8 cellular contexts compared by ENCODE assay signal in the genomic region with DNA sequence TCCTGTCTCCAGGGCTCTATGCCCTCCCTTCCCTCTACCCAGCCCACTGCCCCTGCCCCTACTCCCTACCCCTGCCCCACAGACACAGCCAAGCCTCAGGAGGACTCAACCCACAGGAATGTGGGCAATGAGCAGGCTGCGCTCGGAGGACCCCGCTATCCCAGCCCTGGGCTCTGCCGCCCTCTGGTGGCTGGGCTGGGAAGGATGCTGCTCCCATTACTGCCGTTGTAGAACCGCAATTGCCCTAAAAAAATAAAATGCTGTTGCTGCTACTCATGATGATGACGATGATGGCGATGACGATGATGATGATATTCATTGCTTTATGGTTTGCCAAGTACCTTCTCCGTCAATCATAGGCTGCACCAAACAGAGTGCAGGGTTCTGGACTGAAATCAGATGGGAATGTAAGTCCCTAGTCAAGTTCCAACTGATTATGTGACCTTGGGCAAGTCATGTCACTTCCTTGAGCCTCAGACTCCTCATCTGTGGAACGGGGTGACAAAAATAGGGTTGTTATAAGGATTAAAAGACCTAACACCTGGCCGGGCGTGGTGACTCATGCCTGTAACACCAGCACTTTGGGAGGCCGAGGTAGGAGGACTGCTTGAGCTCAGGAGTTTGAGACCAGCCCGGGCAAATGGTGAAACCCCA. TPM values are rescaled to one million over a fixed set of nuclear protein-coding genes. Genes with fewer than 3 reads are reported as not detected.
A peak's percentile ranks its signal among the peaks of the same experiment; 100 is the strongest.
DNase-seq lines count a peak whose midpoint lies in the region; ATAC-seq, FAIRE-seq and TF ChIP-seq lines count a peak whose summit lies in the region.

No MANE protein-coding gene starts in this region.

- FAIRE-seq in A549 (lab: Jason Lieb, UNC) (no peak), GM12892 (lab: Jason Lieb, UNC) (peak; percentile 93)

- peak overlapping the region; percentile 81 for H3K4me2 ChIP-seq in A549

- peaks cover 4% of the 10 kb centered on the region for H3K4me1 Mint-ChIP-seq in activated CD4-positive, alpha-beta T cell treated with anti-CD3 and anti-CD28 coated beads, Interleukin-2, amount 10 ng/mL, durations not matched to agents 7 days and 5 days

- POLR2A ChIA-PET in A549 (lab: Yijun Ruan, JAX) = interaction anchor here (0.6 to 1.4 kb wide), 2 partner anchors 109 to 344 kb away, joined by 4 to 7 read pairs; no protein-coding TSS in a partner anchor
- POLR2A ChIA-PET in activated CD4-positive, alpha-beta T cell treated with anti-CD3 and anti-CD28 coated beads, Interleukin-2, amount 10 ng/mL, durations not matched to agents 7 days and 5 days (lab: Charles Lee) = no interaction called here

- TF ChIP-seq EP300 in A549 (IDR thresholded peaks at IDR 0.05) = no peak

- peak; percentile 99 for TF ChIP-seq RAD21 in A549 (conservative IDR thresholded peaks at IDR 0.05 in 1 of 2, IDR thresholded peaks at IDR 0.05 in 1 of 2)
- TF ChIP-seq RAD21 in liver (IDR thresholded peaks at IDR 0.05) = peak; percentile 100

- H3K9me3 ChIP-seq in A549 (no peaks in the 10 kb centered on the region), liver (ENCODE audit: control insufficient read depth in 4 of 4, low read length in 3 of 4) (no peaks in the 10 kb centered on the region)

- H3K27ac ChIP-seq in A549 = peak overlapping the region; percentile 93 to 95
- no peak overlapping the region for H3K27ac ChIP-seq in liver (ENCODE audit: low read depth in 1 of 2, low read length in 2 of 2)

- peak; percentile 90 for TF ChIP-seq CTCF in A549 (IDR thresholded peaks at IDR 0.05)
- peak; percentile 99 for TF ChIP-seq CTCF in choroid plexus epithelial cell (conservative IDR thresholded peaks at IDR 0.05; ENCODE audit: low read depth, low read length)
- peak; percentile 99 for TF ChIP-seq CTCF in liver (IDR thresholded peaks at IDR 0.05; ENCODE audit: low read depth, low read length, missing input control)

- 8% methylated on average over 15 of the region's 15 CpGs for WGBS in A549 (ENCODE audit: missing lambda C conversion rate)
- WGBS in liver = 21% methylated on average over 15 of the region's 15 CpGs

- no peaks in the 10 kb centered on the region for H3K9me3 Mint-ChIP-seq in activated CD4-positive, alpha-beta T cell treated with anti-CD3 and anti-CD28 coated beads, Interleukin-2, amount 10 ng/mL, durations not matched to agents 7 days and 5 days

- H3K4me3 ChIP-seq in A549 (no peak overlapping the region), choroid plexus epithelial cell (ENCODE audit: low read depth, low read length) (no peak overlapping the region), liver (ENCODE audit: low read depth in 1 of 3, low read length in 3 of 3) (no peak overlapping the region)

- H3K4me1 ChIP-seq in A549 (peaks cover 70% of the 10 kb centered on the region), liver (ENCODE audit: control insufficient read depth in 4 of 4, insufficient read depth in 4 of 4, low read length in 3 of 4) (peaks cover 14 to 57% (median 42%) of the 10 kb centered on the region in 4 donors)

- no peaks in the 10 kb centered on the region for H3K27me3 ChIP-seq in liver (ENCODE audit: control insufficient read depth in 4 of 4, insufficient read depth in 4 of 4, low read length in 3 of 4)

- CTCF ChIA-PET in A549 (lab: Yijun Ruan, JAX) = interaction anchor here (0.6 to 14.7 kb wide), 25 partner anchors 12 to 157 kb away, joined by 3 to 318 read pairs (median 5); partner anchors contain the start of genes EPHA2 and FAM131C
- CTCF ChIA-PET in activated CD4-positive, alpha-beta T cell treated with anti-CD3 and anti-CD28 coated beads, Interleukin-2, amount 10 ng/mL, durations not matched to agents 7 days and 5 days (lab: Charles Lee) = interaction anchor here (0.6 to 1.7 kb wide), 7 partner anchors 26 to 112 kb away, joined by 3 to 11 read pairs (median 4); no protein-coding TSS in a partner anchor

- peak in 1 of 2 experiments; percentile 78 for DNase-seq in A549 (ENCODE audit: low read depth in 1 of 2, low spot score in 1 of 2)
- DNase-seq in GM12892 (ENCODE audit: insufficient read length) = peak; percentile 79
- DNase-seq in NCI-H2227 (lab: John Stamatoyannopoulos, UW; ENCODE audit: unreplicated experiment) = peak; percentile 79
- peak; percentile 77 for DNase-seq in activated CD4-positive, alpha-beta T cell treated with anti-CD3 and anti-CD28 coated beads, Interleukin-2, amount 10 ng/mL, durations not matched to agents 7 days and 5 days
- peak; percentile 85 for DNase-seq in choroid plexus epithelial cell (ENCODE audit: low read depth)
- DNase-seq in stimulated activated CD8-positive, alpha-beta memory T cell treated with anti-CD3 and anti-CD28 coated beads, Interleukin-12 subunit alpha, Interleukin-12 subunit beta, amount 100 ng/mL, for 1 hour (ENCODE audit: low read depth) = peak; percentile 60

- no peak for TF ChIP-seq POLR2A in A549 (IDR thresholded peaks at IDR 0.05; ENCODE audit: low read length)
- TF ChIP-seq POLR2A in GM12892 (IDR thresholded peaks at IDR 0.05; ENCODE audit: low read depth, low read length) = no peak

- no peak overlapping the region for H3K27ac Mint-ChIP-seq in activated CD4-positive, alpha-beta T cell treated with anti-CD3 and anti-CD28 coated beads, Interleukin-2, amount 10 ng/mL, durations not matched to agents 7 days and 5 days

- ATAC-seq in A549 (peak; percentile 61 to 81), GM18520 (IDR thresholded peaks at IDR 0.05; ENCODE audit: unreplicated experiment) (no peak)

- no peaks in the 10 kb centered on the region for H3K36me3 Mint-ChIP-seq in activated CD4-positive, alpha-beta T cell treated with anti-CD3 and anti-CD28 coated beads, Interleukin-2, amount 10 ng/mL, durations not matched to agents 7 days and 5 days (ENCODE audit: low read depth)

- H3K27me3 Mint-ChIP-seq in activated CD4-positive, alpha-beta T cell treated with anti-CD3 and anti-CD28 coated beads, Interleukin-2, amount 10 ng/mL, durations not matched to agents 7 days and 5 days = peaks cover 6% of the 10 kb centered on the region

- H3K4me3 Mint-ChIP-seq in activated CD4-positive, alpha-beta T cell treated with anti-CD3 and anti-CD28 coated beads, Interleukin-2, amount 10 ng/mL, durations not matched to agents 7 days and 5 days = no peak overlapping the region

- no peak overlapping the region for H3K9ac ChIP-seq in liver (ENCODE audit: low read depth in 1 of 2, low read length in 2 of 2)

- no peaks in the 10 kb centered on the region for H3K36me3 ChIP-seq in liver (ENCODE audit: control insufficient read depth in 4 of 4, insufficient read depth in 3 of 4, low read depth in 1 of 4, low read length in 3 of 4)

TF ChIP-seq in liver, 16 proteins besides CTCF, POLR2A, EP300 and RAD21 (continues in another document):
- no peak for TF ChIP-seq GABPA (IDR thresholded peaks at IDR 0.05 in 1 of 2, conservative IDR thresholded peaks at IDR 0.05 in 1 of 2)
- no peak for TF ChIP-seq RXRA (IDR thresholded peaks at IDR 0.05)
- TF ChIP-seq NR2F2 (IDR thresholded peaks at IDR 0.05) = no peak
- no peak for TF ChIP-seq YY1 (IDR thresholded peaks at IDR 0.05)
- TF ChIP-seq FOXA1 (IDR thresholded peaks at IDR 0.05) = no peak
- no peak for TF ChIP-seq ZBTB33 (IDR thresholded peaks at IDR 0.05)
- TF ChIP-seq JUND (IDR thresholded peaks at IDR 0.05) = no peak
- TF ChIP-seq FOXA2 (IDR thresholded peaks at IDR 0.05) = no peak

RNA-seq across cellular contexts. Expression of gene ARHGEF19, which starts 24.6 kb away (rescaled TPM):
- polyA plus RNA-seq in A549 (2011; rRNA removed) = 6.1 and 6.7 TPM in 2 replicates
- 9.2 and 11.2 TPM in 2 replicates for polyA plus RNA-seq in A549 (2012; cell fraction: cytosol; rRNA removed)
- polyA plus RNA-seq in A549 (2012; cell fraction: nucleus; rRNA removed) = 25.8 and 26.3 TPM in 2 replicates
- 7.6 to 9.5 TPM (median 9.2 TPM) in 3 replicates for polyA plus RNA-seq in A549 (2017; fragmentation: RNase III; extraction: RNeasy Plus Mini Kit Qiagen cat#74134 plus additional on column Dnase treatment)
- 3.2 and 4.2 TPM in 2 replicates for polyA minus RNA-seq in A549 (2011; rRNA and poly(A)+ RNA removed)
- 0.93 TPM for polyA plus RNA-seq in GM12892 (2012; ENCODE audit: missing spikeins)
- total RNA-seq in activated CD4-positive, alpha-beta T cell treated with anti-CD3 and anti-CD28 coated beads, Interleukin-2, amount 10 ng/mL, durations not matched to agents 7 days and 5 days = 10 to 100 TPM; 10.7 to 12.1 TPM
- 1 to 10 TPM in 1 of 2 donors, under 1 TPM in 1; 0.79 to 3.0 TPM for total RNA-seq in liver
- polyA plus RNA-seq in liver = 1 to 10 TPM; 1.9 to 3.2 TPM

RNA-seq across cellular contexts. Expression of gene EPHA2, which starts 32.0 kb away (rescaled TPM):
- 55.0 and 59.3 TPM in 2 replicates for polyA plus RNA-seq in A549 (2011; rRNA removed)
- 112 and 122 TPM in 2 replicates for polyA plus RNA-seq in A549 (2012; cell fraction: cytosol; rRNA removed)
- polyA plus RNA-seq in A549 (2012; cell fraction: nucleus; rRNA removed) = 317 and 462 TPM in 2 replicates
- polyA plus RNA-seq in A549 (2017; fragmentation: RNase III; extraction: RNeasy Plus Mini Kit Qiagen cat#74134 plus additional on column Dnase treatment) = 87.1 to 93.8 TPM (median 93.2 TPM) in 3 replicates
- 99.4 and 100.0 TPM in 2 replicates for polyA minus RNA-seq in A549 (2011; rRNA and poly(A)+ RNA removed)
- not detected for polyA plus RNA-seq in GM12892 (2012; ENCODE audit: missing spikeins)
- total RNA-seq in activated CD4-positive, alpha-beta T cell treated with anti-CD3 and anti-CD28 coated beads, Interleukin-2, amount 10 ng/mL, durations not matched to agents 7 days and 5 days = not detected
- total RNA-seq in liver = 10 to 100 TPM in 1 of 2 donors, 1 to 10 TPM in 1; 5.8 to 11.1 TPM
- polyA plus RNA-seq in liver = 1 to 10 TPM; 2.9 to 7.9 TPM

RNA-seq across cellular contexts. Expression of gene CPLANE2, which starts 49.1 kb away (rescaled TPM):
- polyA plus RNA-seq in A549 (2011; rRNA removed) (2.4 and 3.6 TPM in 2 replicates), A549 (2017; fragmentation: RNase III; extraction: RNeasy Plus Mini Kit Qiagen cat#74134 plus additional on column Dnase treatment) (2.6 to 3.7 TPM (median 2.8 TPM) in 3 replicates), liver (1 to 10 TPM in 1 of 2 donors, under 1 TPM in 1; 0.96 to 2.4 TPM)
- polyA plus RNA-seq in A549 (2012; cell fraction: cytosol; rRNA removed) = 3.5 and 5.1 TPM in 2 replicates
- 5.7 and 6.7 TPM in 2 replicates for polyA plus RNA-seq in A549 (2012; cell fraction: nucleus; rRNA removed)
- 5.3 and 14.1 TPM in 2 replicates for polyA minus RNA-seq in A549 (2011; rRNA and poly(A)+ RNA removed)
- 1.1 TPM for polyA plus RNA-seq in GM12892 (2012; ENCODE audit: missing spikeins)
- total RNA-seq in activated CD4-positive, alpha-beta T cell treated with anti-CD3 and anti-CD28 coated beads, Interleukin-2, amount 10 ng/mL, durations not matched to agents 7 days and 5 days = 1 to 10 TPM; 6.4 to 6.8 TPM
- 1 to 10 TPM; 2.5 to 2.7 TPM for total RNA-seq in liver

Comparison
In these comparisons a context has a peak if more than half of its experiments do, and no peak if none do; other contexts are left out.
1. H3K27ac ChIP-seq: peak in A549 (2 of 2); none in liver (0 of 2).
2. RNA of gene EPHA2, which starts 32.0 kb away (total RNA-seq): 5.8 to 11.1 TPM in liver; not detected in activated CD4-positive, alpha-beta T cell treated with anti-CD3 and anti-CD28 coated beads, Interleukin-2, amount 10 ng/mL, durations not matched to agents 7 days and 5 days; every median in the first group is over 4 times any median in the second.
3. Peak in every context shown above with its lines, with median percentiles within 50 percentile points of each other: CTCF ChIP-seq.